In the genomic region with DNA sequence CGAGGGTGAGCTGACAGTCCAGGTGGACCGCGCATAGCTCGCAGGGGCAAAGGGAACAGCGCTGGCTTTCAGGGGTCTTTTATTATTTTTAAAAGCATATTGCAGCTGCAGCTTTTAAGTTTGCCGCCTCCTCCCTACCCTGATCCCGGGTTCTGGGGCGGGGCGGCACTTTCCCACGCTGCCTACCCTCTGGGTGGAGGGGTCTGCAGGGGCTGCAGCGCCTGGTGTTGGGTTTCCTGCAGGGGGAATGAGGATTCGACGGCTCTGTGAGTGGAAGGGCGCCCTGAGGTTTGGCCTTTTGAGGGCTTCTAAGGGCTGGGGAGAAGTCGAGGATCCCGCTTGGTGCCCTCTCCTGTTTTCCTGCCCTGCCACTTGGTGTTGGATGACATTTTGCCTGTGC, we compare ENCODE assay signal across 16 cellular contexts.
DNase-seq lines count a peak whose midpoint lies in the region; ATAC-seq and TF ChIP-seq lines count a peak whose summit lies in the region.
"Had no signal": no experiment of that assay in that cellular context is flagged by ENCODE, and none has a peak within 500 bp of the region (broad histone marks: within the 10 kb centered on the region; RNA-seq: fewer than 3 reads in every experiment).

No MANE protein-coding gene starts in this region.

- no peaks in the 10 kb centered on the region; the same call in 1 of the 2 replicates for H3K27me3 ChIP-seq in SK-N-SH (ENCODE audit: insufficient read depth)
- H3K27me3 ChIP-seq in prostate gland (replicated peaks; ENCODE audit: insufficient read depth) = no peaks in the 10 kb centered on the region

- TF ChIP-seq EP300 in SK-N-SH (IDR thresholded peaks at IDR 0.05; ENCODE audit: borderline replicate concordance in 1 of 2, low read depth in 1 of 2, low read length in 1 of 2) = no peak

- H3K4me3 Mint-ChIP-seq in activated CD8-positive, alpha-beta T cell treated with anti-CD3 and anti-CD28 coated beads for 36 hours = peak overlapping the region; percentile 69
- H3K4me3 Mint-ChIP-seq in glutamatergic neuron (ENCODE audit: unreplicated experiment) = peak overlapping the region; percentile 76
- peak overlapping the region; percentile 35 for H3K4me3 Mint-ChIP-seq in osteocyte (ENCODE audit: unreplicated experiment)

- no peak overlapping the region for H3K27ac ChIP-seq in SK-N-SH (ENCODE audit: low read depth in 2 of 2, low read length in 1 of 2)
- no peak overlapping the region for H3K27ac ChIP-seq in prostate gland
- H3K27ac ChIP-seq: C4-2B, RWPE1 had no signal

- no peak overlapping the region for H3K9ac ChIP-seq in SK-N-SH

- peaks cover 1% of the 10 kb centered on the region for H3K27me3 Mint-ChIP-seq in activated CD8-positive, alpha-beta T cell treated with anti-CD3 and anti-CD28 coated beads for 36 hours
- H3K27me3 Mint-ChIP-seq in glutamatergic neuron (ENCODE audit: unreplicated experiment) (peaks cover 5% of the 10 kb centered on the region), osteocyte (ENCODE audit: unreplicated experiment) (peaks cover 15% of the 10 kb centered on the region)

- peak overlapping the region; percentile 61 for H3K27ac Mint-ChIP-seq in activated CD8-positive, alpha-beta T cell treated with anti-CD3 and anti-CD28 coated beads for 36 hours
- H3K27ac Mint-ChIP-seq in glutamatergic neuron (ENCODE audit: unreplicated experiment) (no peak overlapping the region), osteocyte (ENCODE audit: unreplicated experiment) (no peak overlapping the region)

- H4K20me1 ChIP-seq in SK-N-SH (ENCODE audit: insufficient read depth) = no peaks in the 10 kb centered on the region

- H3K9me2 ChIP-seq in SK-N-SH = no peaks in the 10 kb centered on the region

- H3F3A ChIP-seq in SK-N-SH (replicated peaks; ENCODE audit: insufficient read depth) = no peaks in the 10 kb centered on the region

- no peak for DNase-seq in SK-N-SH
- no peak for DNase-seq in activated CD8-positive, alpha-beta T cell treated with anti-CD3 and anti-CD28 coated beads for 36 hours
- DNase-seq in glutamatergic neuron = no peak
- DNase-seq in osteocyte (ENCODE audit: extremely low spot score, unreplicated experiment) = no peak
- no peak for DNase-seq in prostate gland (ENCODE audit: low spot score)
- DNase-seq in NOMO-1 treated with DMSO at 0.1 percent for 48 hours (lab: John Stamatoyannopoulos, UW; ENCODE audit: unreplicated experiment) = no peak
- no peak for DNase-seq in SIG-M5 (lab: John Stamatoyannopoulos, UW)
- DNase-seq: activated CD4-positive, alpha-beta T cell treated with anti-CD3 and anti-CD28 coated beads for 4 hours; activated effector memory CD4-positive, alpha-beta T cell treated with Interleukin-2 at 50 U/mL for 16 hours; DMS79 treated with DMSO at 0.1 percent for 48 hours; foreskin melanocyte; NCI-H2029; NCI-H82 had no signal

- peaks cover 0 to 3% of the 10 kb centered on the region in 2 experiments; a peak in 1 of 4 replicates for H3K4me1 ChIP-seq in SK-N-SH (ENCODE audit: control insufficient read depth in 1 of 2, insufficient read depth in 2 of 2, low read depth in 1 of 2, low read length in 1 of 2)
- H3K4me1 ChIP-seq in prostate gland (replicated peaks) = no peaks in the 10 kb centered on the region

- TF ChIP-seq RAD21 in SK-N-SH (IDR thresholded peaks at IDR 0.05; ENCODE audit: low read length) = no peak

- TF ChIP-seq POLR2A in prostate gland (IDR thresholded peaks at IDR 0.05) = no peak

- CTCF ChIA-PET in SK-N-SH (lab: Yijun Ruan, JAX) = interaction anchor here (0.5 to 1.5 kb wide), 2 partner anchors 133 to 414 kb away, joined by 3 to 5 read pairs; no protein-coding TSS in a partner anchor
- CTCF ChIA-PET in activated CD8-positive, alpha-beta T cell treated with anti-CD3 and anti-CD28 coated beads for 36 hours (lab: Charles Lee) = interaction anchor here (1.0 kb wide), 1 partner anchor 13 kb away, joined by 3 read pairs; no protein-coding TSS in a partner anchor

- no peaks in the 10 kb centered on the region for H3K9me3 Mint-ChIP-seq in activated CD8-positive, alpha-beta T cell treated with anti-CD3 and anti-CD28 coated beads for 36 hours
- peaks cover 2% of the 10 kb centered on the region for H3K9me3 Mint-ChIP-seq in glutamatergic neuron (ENCODE audit: unreplicated experiment)
- no peaks in the 10 kb centered on the region for H3K9me3 Mint-ChIP-seq in osteocyte (ENCODE audit: unreplicated experiment)

- no peaks in the 10 kb centered on the region for H3K9me3 ChIP-seq in SK-N-SH
- no peaks in the 10 kb centered on the region for H3K9me3 ChIP-seq in prostate gland

- no peaks in the 10 kb centered on the region for H3K79me2 ChIP-seq in SK-N-SH (ENCODE audit: insufficient read depth)

- no peak overlapping the region for H3K4me3 ChIP-seq in SK-N-SH (ENCODE audit: low read depth in 2 of 2, low read length in 1 of 2)
- H3K4me3 ChIP-seq in prostate gland = no peak overlapping the region

- H2AFZ ChIP-seq in SK-N-SH (ENCODE audit: low read depth) = no peak overlapping the region

- 48% methylated on average over 15 of the region's 16 CpGs for WGBS in SK-N-SH (ENCODE audit: low lambda C conversion rate)
- 80% methylated on average over 1 of the region's 16 CpGs for WGBS in prostate gland

- peaks cover 27% of the 10 kb centered on the region for H3K4me1 Mint-ChIP-seq in activated CD8-positive, alpha-beta T cell treated with anti-CD3 and anti-CD28 coated beads for 36 hours (ENCODE audit: low read depth)
- H3K4me1 Mint-ChIP-seq in glutamatergic neuron (ENCODE audit: low read depth, unreplicated experiment) (peaks cover 4% of the 10 kb centered on the region), osteocyte (ENCODE audit: unreplicated experiment) (peaks cover 18% of the 10 kb centered on the region)

- H3K36me3 Mint-ChIP-seq in activated CD8-positive, alpha-beta T cell treated with anti-CD3 and anti-CD28 coated beads for 36 hours (ENCODE audit: low read depth) = no peaks in the 10 kb centered on the region
- H3K36me3 Mint-ChIP-seq in glutamatergic neuron (ENCODE audit: unreplicated experiment) (no peaks in the 10 kb centered on the region), osteocyte (ENCODE audit: unreplicated experiment) (no peaks in the 10 kb centered on the region)

- POLR2A ChIA-PET in SK-N-SH (lab: Yijun Ruan, JAX) = no interaction called here
- POLR2A ChIA-PET in activated CD8-positive, alpha-beta T cell treated with anti-CD3 and anti-CD28 coated beads for 36 hours (lab: Charles Lee) = no interaction called here

- H3K4me2 ChIP-seq in SK-N-SH = peak overlapping the region; percentile 72; the same call in 1 of the 2 replicates

- no peak for TF ChIP-seq CTCF in SK-N-SH (IDR thresholded peaks at IDR 0.05)
- no peak for TF ChIP-seq CTCF in activated CD8-positive, alpha-beta T cell treated with anti-CD3 and anti-CD28 coated beads for 36 hours (IDR thresholded peaks at IDR 0.05)
- TF ChIP-seq CTCF in glutamatergic neuron (IDR thresholded peaks at IDR 0.05; ENCODE audit: partially characterized antibody, unreplicated experiment) = no peak
- TF ChIP-seq CTCF in osteocyte (IDR thresholded peaks at IDR 0.05) = no peak
- no peak for TF ChIP-seq CTCF in prostate gland (IDR thresholded peaks at IDR 0.05)

- intact Hi-C loops in activated CD8-positive, alpha-beta T cell treated with anti-CD3 and anti-CD28 coated beads for 36 hours (cut with micrococcal nuclease) = no loop called here
- intact Hi-C loops in prostate gland (cut with DNase I) = no loop called here

- no peak for ATAC-seq in SK-N-SH treated with all-trans-retinoic acid at 6 μM for 48 hours
- no peak for ATAC-seq in activated CD8-positive, alpha-beta T cell treated with anti-CD3 and anti-CD28 coated beads for 36 hours

- H3K36me3 ChIP-seq in SK-N-SH (replicated peaks in 1 of 2; ENCODE audit: control insufficient read depth in 1 of 2, insufficient read depth in 2 of 2, low read length in 1 of 2) (no peaks in the 10 kb centered on the region), prostate gland (no peaks in the 10 kb centered on the region)

TF ChIP-seq in SK-N-SH, 30 proteins besides CTCF, POLR2A, EP300 and RAD21 (continues in another document):
- TF ChIP-seq GATA2 (CRISPR knock-in tag; IDR thresholded peaks at IDR 0.05) (no peak), NRF1 (IDR thresholded peaks at IDR 0.05; ENCODE audit: low read depth, low read length) (no peak), SMC3 (IDR thresholded peaks at IDR 0.05; ENCODE audit: low read depth, low read length) (no peak)
- TF ChIP-seq, protein P1, sequence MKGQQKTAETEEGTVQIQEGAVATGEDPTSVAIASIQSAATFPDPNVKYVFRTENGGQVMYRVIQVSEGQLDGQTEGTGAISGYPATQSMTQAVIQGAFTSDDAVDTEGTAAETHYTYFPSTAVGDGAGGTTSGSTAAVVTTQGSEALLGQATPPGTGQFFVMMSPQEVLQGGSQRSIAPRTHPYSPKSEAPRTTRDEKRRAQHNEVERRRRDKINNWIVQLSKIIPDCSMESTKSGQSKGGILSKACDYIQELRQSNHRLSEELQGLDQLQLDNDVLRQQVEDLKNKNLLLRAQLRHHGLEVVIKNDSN (IDR thresholded peaks at IDR 0.05; ENCODE audit: borderline replicate concordance, low read depth) = no peak

TF ChIP-seq in SK-N-SH treated with all-trans-retinoic acid at 6 μM for 48 hours, 23 proteins besides CTCF, POLR2A, EP300 and RAD21 (continues in another document):
- TF ChIP-seq TCF4 (CRISPR knock-in tag; IDR thresholded peaks at IDR 0.05; ENCODE audit: borderline replicate concordance) (no peak), PPARA (CRISPR knock-in tag; IDR thresholded peaks at IDR 0.05; ENCODE audit: borderline replicate concordance) (no peak), CSDC2 (CRISPR knock-in tag; IDR thresholded peaks at IDR 0.05) (no peak)
- TF ChIP-seq, protein P2, sequence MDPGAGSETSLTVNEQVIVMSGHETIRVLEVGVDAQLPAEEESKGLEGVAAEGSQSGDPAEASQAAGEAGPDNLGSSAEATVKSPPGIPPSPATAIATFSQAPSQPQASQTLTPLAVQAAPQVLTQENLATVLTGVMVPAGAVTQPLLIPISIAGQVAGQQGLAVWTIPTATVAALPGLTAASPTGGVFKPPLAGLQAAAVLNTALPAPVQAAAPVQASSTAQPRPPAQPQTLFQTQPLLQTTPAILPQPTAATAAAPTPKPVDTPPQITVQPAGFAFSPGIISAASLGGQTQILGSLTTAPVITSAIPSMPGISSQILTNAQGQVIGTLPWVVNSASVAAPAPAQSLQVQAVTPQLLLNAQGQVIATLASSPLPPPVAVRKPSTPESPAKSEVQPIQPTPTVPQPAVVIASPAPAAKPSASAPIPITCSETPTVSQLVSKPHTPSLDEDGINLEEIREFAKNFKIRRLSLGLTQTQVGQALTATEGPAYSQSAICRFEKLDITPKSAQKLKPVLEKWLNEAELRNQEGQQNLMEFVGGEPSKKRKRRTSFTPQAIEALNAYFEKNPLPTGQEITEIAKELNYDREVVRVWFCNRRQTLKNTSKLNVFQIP (CRISPR knock-in tag; IDR thresholded peaks at IDR 0.05; ENCODE audit: borderline replicate concordance, low read depth) = no peak
